In genomic region chr6:52389264-52389625, GRCh38 we compare ENCODE assay signal across 10 cellular contexts. TPM values are rescaled to one million over a fixed set of nuclear protein-coding genes. Genes with fewer than 3 reads are reported as not detected.
DNase-seq lines count a peak whose midpoint lies in the region; ATAC-seq and TF ChIP-seq lines count a peak whose summit lies in the region.
"Had no signal": no experiment of that assay in that cellular context is flagged by ENCODE, and none has a peak within 500 bp of the region (broad histone marks: within the 10 kb centered on the region; RNA-seq: fewer than 3 reads in every experiment).

No MANE protein-coding gene starts in this region.

- no peak for ATAC-seq in CD4-positive, alpha-beta T cell (ENCODE audit: poor library complexity)

- no peak for TF ChIP-seq CTCF in CD4-positive, alpha-beta T cell (IDR thresholded peaks at IDR 0.05)
- no peak for TF ChIP-seq CTCF in suprapubic skin (IDR thresholded peaks at IDR 0.05)

- POLR2A ChIA-PET in CD4-positive, alpha-beta T cell (lab: Charles Lee): interaction anchor here (0.9 to 8.2 kb wide), 12 partner anchors 8 to 606 kb away, joined by 3 to 138 read pairs (median 14); partner anchors contain the start of genes EFHC1, GSTA4, MCM3 and PAQR8

- peaks cover 20 to 33% of the 10 kb centered on the region in 2 donors for H3K4me1 ChIP-seq in mucosa of rectum (ENCODE audit: control insufficient read depth in 2 of 2, insufficient read depth in 2 of 2, low read length in 2 of 2)
- peaks cover 18% of the 10 kb centered on the region for H3K4me1 ChIP-seq in suprapubic skin
- H3K4me1 ChIP-seq: prostate gland had no signal

- H3K4me1 Mint-ChIP-seq in CD4-positive, alpha-beta T cell (ENCODE audit: low read depth): peaks cover 93% of the 10 kb centered on the region

- H3K36me3 Mint-ChIP-seq in CD4-positive, alpha-beta T cell (ENCODE audit: low read depth): peaks cover 11% of the 10 kb centered on the region

- H3K27me3 Mint-ChIP-seq in CD4-positive, alpha-beta T cell: no peaks in the 10 kb centered on the region

- H3K27ac ChIP-seq in CD4-positive, alpha-beta T cell (ENCODE audit: low read depth, low read length): peak overlapping the region; percentile 91
- peak overlapping the region; percentile 88 for H3K27ac ChIP-seq in angular gyrus (ENCODE audit: low read depth, low read length)
- H3K27ac ChIP-seq in mucosa of rectum (ENCODE audit: low read depth in 2 of 2, low read length in 2 of 2): peak overlapping the region; percentile 89 to 92
- H3K27ac ChIP-seq in suprapubic skin: no peak overlapping the region

- H3K4me3 Mint-ChIP-seq in CD4-positive, alpha-beta T cell: peak overlapping the region; percentile 87

- TF ChIP-seq POLR2A in suprapubic skin (IDR thresholded peaks at IDR 0.05): no peak

- H3K4me3 ChIP-seq in mucosa of rectum (ENCODE audit: low read length in 2 of 2) (peak overlapping the region in 1 of 2 donors; percentile 60), suprapubic skin (no peak overlapping the region)
- H3K4me3 ChIP-seq: prostate gland had no signal

- peak overlapping the region; percentile 97 for H3K27ac Mint-ChIP-seq in CD4-positive, alpha-beta T cell

- no peak for DNase-seq in CD4-positive, alpha-beta T cell
- peak; percentile 28 for DNase-seq in KG1 (lab: John Stamatoyannopoulos, UW)
- no peak for DNase-seq in stimulated activated CD4-positive, alpha-beta T cell treated with anti-CD3 and anti-CD28 coated beads, Interleukin-4, amount 100 ng/mL, for 4 hours
- DNase-seq in SKM-1 treated with dmso at 0.1 percent for 144 hours (lab: John Stamatoyannopoulos, UW; ENCODE audit: unreplicated experiment): no peak
- DNase-seq in suprapubic skin (ENCODE audit: low spot score in 2 of 2): no peak
- no peak for DNase-seq in LoVo (ENCODE audit: low spot score)

- 89% methylated on average over 1 of the region's 1 CpG for WGBS in suprapubic skin

- H3K27me3 ChIP-seq in CD4-positive, alpha-beta T cell (ENCODE audit: control insufficient read depth, insufficient read depth, low read length): no peaks in the 10 kb centered on the region
- no peaks in the 10 kb centered on the region for H3K27me3 ChIP-seq in mucosa of rectum (ENCODE audit: control insufficient read depth in 2 of 2, insufficient read depth in 2 of 2, low read length in 2 of 2)
- H3K27me3 ChIP-seq in suprapubic skin: no peaks in the 10 kb centered on the region
- H3K27me3 ChIP-seq: brain microvascular endothelial cell had no signal

- peak overlapping the region; percentile 20 to 65 for H3K9ac ChIP-seq in mucosa of rectum (ENCODE audit: low read depth in 1 of 2, low read length in 2 of 2)

- intact Hi-C loops in CD4-positive, alpha-beta T cell (cut with DNase I, micrococcal nuclease): loop anchor here (1.0 to 2.0 kb wide), 2 partner anchors 10 to 24 kb away; no protein-coding TSS in a partner anchor

- no peak for TF ChIP-seq EP300 in suprapubic skin (IDR thresholded peaks at IDR 0.05)

- CTCF ChIA-PET in CD4-positive, alpha-beta T cell (lab: Charles Lee): interaction anchor here (0.7 to 6.2 kb wide), 12 partner anchors 9 to 187 kb away, joined by 3 to 55 read pairs (median 6); partner anchors contain the start of genes MCM3, PAQR8 and TRAM2

- no peaks in the 10 kb centered on the region for H3K9me3 ChIP-seq in CD4-positive, alpha-beta T cell (ENCODE audit: control insufficient read depth, low read length)
- H3K9me3 ChIP-seq in mucosa of rectum (ENCODE audit: control insufficient read depth in 2 of 2, low read length in 2 of 2) (no peaks in the 10 kb centered on the region), suprapubic skin (no peaks in the 10 kb centered on the region)
- H3K9me3 ChIP-seq: prostate gland had no signal

- H3K36me3 ChIP-seq in mucosa of rectum (ENCODE audit: control insufficient read depth in 2 of 2, insufficient read depth in 2 of 2, low read length in 2 of 2) (peaks cover 0 to 3% of the 10 kb centered on the region in 2 donors), suprapubic skin (no peaks in the 10 kb centered on the region)
- H3K36me3 ChIP-seq: brain microvascular endothelial cell, prostate gland had no signal

- peaks cover 1% of the 10 kb centered on the region for H3K9me3 Mint-ChIP-seq in CD4-positive, alpha-beta T cell

RNA-seq across cellular contexts. Expression of gene PAQR8, which starts 27.3 kb away (rescaled TPM):
- 1 to 10 TPM; 1.8 to 1.9 TPM for total RNA-seq in CD4-positive, alpha-beta T cell
- 1 to 10 TPM; 2.2 to 6.5 (median 2.8) TPM for total RNA-seq in suprapubic skin

RNA-seq across cellular contexts. Expression of gene EFHC1, which starts 30.9 kb away (rescaled TPM):
- 1 to 10 TPM; 3.4 to 4.8 TPM for total RNA-seq in CD4-positive, alpha-beta T cell
- total RNA-seq in suprapubic skin: 10 to 100 TPM; 14.0 to 63.0 (median 27.6) TPM
